In the genomic region with DNA sequence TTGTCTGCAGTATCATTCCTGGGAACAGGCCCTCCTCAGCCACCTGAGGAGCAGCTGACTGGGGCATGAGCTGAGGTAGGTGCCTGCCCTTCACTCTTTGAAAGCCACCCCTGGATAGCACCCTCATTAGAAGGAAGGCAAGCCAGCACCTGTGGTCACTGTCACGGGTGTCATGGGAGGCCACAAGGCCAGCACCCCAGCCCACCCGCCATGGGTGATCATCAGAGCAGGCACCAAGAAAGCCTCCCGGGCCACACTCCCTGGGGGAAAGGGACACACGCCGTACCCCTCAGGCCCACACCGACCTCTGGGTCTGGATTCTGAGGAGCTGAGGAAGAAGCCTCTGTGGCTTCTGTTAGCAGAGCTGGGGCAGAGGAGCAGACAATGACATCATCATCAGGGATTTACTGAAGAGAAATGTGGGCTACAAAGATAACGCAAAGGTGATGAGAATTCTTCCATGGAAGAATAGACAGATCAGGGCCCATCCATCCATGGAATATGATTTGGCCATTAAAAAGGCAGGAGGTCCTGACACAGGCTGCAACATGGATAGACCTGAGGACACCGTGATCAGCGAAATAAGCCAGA, we compare ENCODE assay signal across 1 cellular context.
A peak's percentile ranks its signal among the peaks of the same experiment; 100 is the strongest.
TF ChIP-seq lines count a peak whose summit lies in the region.

No MANE protein-coding gene starts in this region.

TF ChIP-seq in HepG2, 621 proteins besides CTCF, POLR2A, EP300 and RAD21:
- TF ChIP-seq ATF7 (IDR thresholded peaks at IDR 0.05) (peak; percentile 87), ATF7 (CRISPR knock-in tag; IDR thresholded peaks at IDR 0.05) (no peak), TEAD2 (CRISPR knock-in tag; IDR thresholded peaks at IDR 0.05) (no peak)
